In the genomic region with DNA sequence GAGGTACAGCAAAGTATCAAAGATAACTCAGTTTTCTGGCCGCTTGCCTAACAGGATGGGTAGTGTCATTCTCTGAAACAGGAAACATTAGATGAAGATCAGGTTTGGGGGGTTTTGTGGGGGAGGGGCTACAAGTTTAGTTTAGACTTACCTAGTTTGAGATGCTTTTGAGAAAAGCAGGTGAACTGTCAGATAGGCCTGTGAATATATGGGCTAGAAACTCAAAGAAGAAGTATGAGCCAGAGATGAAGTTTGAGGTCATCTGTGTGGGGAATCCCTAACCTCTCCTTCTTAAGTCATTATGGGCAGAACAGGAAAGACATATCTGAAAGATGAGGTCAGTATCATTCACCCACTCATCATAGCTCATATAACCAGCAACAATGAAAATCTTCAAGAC, we compare ENCODE assay signal across 10 cellular contexts. TPM values are rescaled to one million over a fixed set of nuclear protein-coding genes. Genes with fewer than 3 reads are reported as not detected.
DNase-seq lines count a peak whose midpoint lies in the region; ATAC-seq, FAIRE-seq and TF ChIP-seq lines count a peak whose summit lies in the region.
"Had no signal": no experiment of that assay in that cellular context is flagged by ENCODE, and none has a peak within 500 bp of the region (broad histone marks: within the 10 kb centered on the region; RNA-seq: fewer than 3 reads in every experiment).

No MANE protein-coding gene starts in this region.

- no peak overlapping the region for H2AFZ ChIP-seq in Loucy (ENCODE audit: low read length)

- TF ChIP-seq EP300 in gastroesophageal sphincter (IDR thresholded peaks at IDR 0.05): no peak

- H3K9me2 ChIP-seq in Loucy (replicated peaks; ENCODE audit: low read depth, low read length): no peaks in the 10 kb centered on the region

- H3K27ac Mint-ChIP-seq in activated CD4-positive, alpha-beta memory T cell treated with anti-CD3 and anti-CD28 coated beads for 36 hours: no peak overlapping the region
- H3K27ac Mint-ChIP-seq in activated CD4-positive, alpha-beta memory T cell treated with anti-CD3 and anti-CD28 coated beads, Interleukin-2, amount 10 ng/mL, durations not matched to agents 7 days and 5 days: no peak overlapping the region

- peaks cover 15% of the 10 kb centered on the region for H3K27me3 Mint-ChIP-seq in activated CD4-positive, alpha-beta memory T cell treated with anti-CD3 and anti-CD28 coated beads for 36 hours
- H3K27me3 Mint-ChIP-seq in activated CD4-positive, alpha-beta memory T cell treated with anti-CD3 and anti-CD28 coated beads, Interleukin-2, amount 10 ng/mL, durations not matched to agents 7 days and 5 days: no peaks in the 10 kb centered on the region

- H3K36me3 ChIP-seq in Loucy (ENCODE audit: insufficient read depth, low read length) (no peaks in the 10 kb centered on the region), bronchial epithelial cell (ENCODE audit: control insufficient read depth, insufficient read depth, low read length) (no peaks in the 10 kb centered on the region), skeletal muscle satellite cell (ENCODE audit: insufficient read depth, low read length) (no peaks in the 10 kb centered on the region), gastroesophageal sphincter (no peaks in the 10 kb centered on the region)

- peaks cover 28% of the 10 kb centered on the region for H3K4me1 Mint-ChIP-seq in activated CD4-positive, alpha-beta memory T cell treated with anti-CD3 and anti-CD28 coated beads for 36 hours (ENCODE audit: low read depth)
- peaks cover 16% of the 10 kb centered on the region for H3K4me1 Mint-ChIP-seq in activated CD4-positive, alpha-beta memory T cell treated with anti-CD3 and anti-CD28 coated beads, Interleukin-2, amount 10 ng/mL, durations not matched to agents 7 days and 5 days

- H3K4me3 ChIP-seq in Loucy (ENCODE audit: low read length, poor library complexity, severe bottlenecking) (no peak overlapping the region), bronchial epithelial cell (ENCODE audit: low read depth, low read length) (no peak overlapping the region), skeletal muscle satellite cell (ENCODE audit: low read length) (no peak overlapping the region), gastroesophageal sphincter (no peak overlapping the region)

- H3K4me3 Mint-ChIP-seq in activated CD4-positive, alpha-beta memory T cell treated with anti-CD3 and anti-CD28 coated beads for 36 hours: no peak overlapping the region
- H3K4me3 Mint-ChIP-seq in activated CD4-positive, alpha-beta memory T cell treated with anti-CD3 and anti-CD28 coated beads, Interleukin-2, amount 10 ng/mL, durations not matched to agents 7 days and 5 days: no peak overlapping the region

- H3K4me2 ChIP-seq in Loucy (ENCODE audit: low read depth, low read length, poor library complexity, severe bottlenecking) (peak overlapping the region; percentile 11), skeletal muscle satellite cell (ENCODE audit: low read length) (peak overlapping the region; percentile 31)

- H3K36me3 Mint-ChIP-seq in activated CD4-positive, alpha-beta memory T cell treated with anti-CD3 and anti-CD28 coated beads for 36 hours: no peaks in the 10 kb centered on the region
- no peaks in the 10 kb centered on the region for H3K36me3 Mint-ChIP-seq in activated CD4-positive, alpha-beta memory T cell treated with anti-CD3 and anti-CD28 coated beads, Interleukin-2, amount 10 ng/mL, durations not matched to agents 7 days and 5 days (ENCODE audit: low read depth)

- H3K27ac ChIP-seq in gastroesophageal sphincter: no peak overlapping the region

- no peaks in the 10 kb centered on the region for H3F3A ChIP-seq in Loucy (ENCODE audit: low read depth)

- H3K9ac ChIP-seq in Loucy (ENCODE audit: low read depth, low read length, poor library complexity, severe bottlenecking) (no peak overlapping the region), skeletal muscle satellite cell (ENCODE audit: low read depth, low read length) (no peak overlapping the region)

- CTCF ChIA-PET in activated CD4-positive, alpha-beta memory T cell treated with anti-CD3 and anti-CD28 coated beads for 36 hours (lab: Charles Lee): no interaction called here
- CTCF ChIA-PET in activated CD4-positive, alpha-beta memory T cell treated with anti-CD3 and anti-CD28 coated beads, Interleukin-2, amount 10 ng/mL, durations not matched to agents 7 days and 5 days (lab: Charles Lee): no interaction called here

- H3K9me3 ChIP-seq in Loucy (ENCODE audit: insufficient read depth, low read depth, low read length): no peaks in the 10 kb centered on the region
- no peaks in the 10 kb centered on the region for H3K9me3 ChIP-seq in skeletal muscle satellite cell (replicated peaks; ENCODE audit: low read length)
- H3K9me3 ChIP-seq in gastroesophageal sphincter: no peaks in the 10 kb centered on the region

- H4K20me1 ChIP-seq in Loucy (ENCODE audit: insufficient read depth, low read length, poor library complexity, severe bottlenecking): no peaks in the 10 kb centered on the region

- H3K4me1 ChIP-seq in Loucy (ENCODE audit: insufficient read depth, low read length, poor library complexity, severe bottlenecking) (peaks cover 30% of the 10 kb centered on the region), skeletal muscle satellite cell (ENCODE audit: control insufficient read depth, insufficient read depth, low read length) (peaks cover 36% of the 10 kb centered on the region), gastroesophageal sphincter (no peaks in the 10 kb centered on the region)

- H3K27me3 ChIP-seq in Loucy (ENCODE audit: insufficient read depth, low read length, poor library complexity, severe bottlenecking): no peaks in the 10 kb centered on the region
- no peaks in the 10 kb centered on the region for H3K27me3 ChIP-seq in bronchial epithelial cell (ENCODE audit: control insufficient read depth, insufficient read depth, low read length)
- no peaks in the 10 kb centered on the region for H3K27me3 ChIP-seq in skeletal muscle satellite cell (ENCODE audit: control insufficient read depth, insufficient read depth, low read length)
- no peaks in the 10 kb centered on the region for H3K27me3 ChIP-seq in gastroesophageal sphincter

- FAIRE-seq in bronchial epithelial cell (lab: Jason Lieb, UNC): peak; percentile 84

- ATAC-seq in GM19455 (IDR thresholded peaks at IDR 0.05; ENCODE audit: unreplicated experiment): no peak
- no peak for ATAC-seq in gastroesophageal sphincter

- TF ChIP-seq CTCF in Loucy (conservative IDR thresholded peaks at IDR 0.05; ENCODE audit: low read length): no peak
- no peak for TF ChIP-seq CTCF in bronchial epithelial cell (IDR thresholded peaks at IDR 0.05; ENCODE audit: insufficient read depth, low read length, severe bottlenecking)
- no peak for TF ChIP-seq CTCF in gastroesophageal sphincter (IDR thresholded peaks at IDR 0.05)

- POLR2A ChIA-PET in activated CD4-positive, alpha-beta memory T cell treated with anti-CD3 and anti-CD28 coated beads for 36 hours (lab: Charles Lee): no interaction called here
- POLR2A ChIA-PET in activated CD4-positive, alpha-beta memory T cell treated with anti-CD3 and anti-CD28 coated beads, Interleukin-2, amount 10 ng/mL, durations not matched to agents 7 days and 5 days (lab: Charles Lee): no interaction called here

- H3K79me2 ChIP-seq in Loucy (ENCODE audit: insufficient read depth, low read length): no peaks in the 10 kb centered on the region

- TF ChIP-seq POLR2A in gastroesophageal sphincter (IDR thresholded peaks at IDR 0.05): no peak

- intact Hi-C loops in activated CD4-positive, alpha-beta memory T cell treated with anti-CD3 and anti-CD28 coated beads for 36 hours (cut with micrococcal nuclease): loop anchor here (1.0 to 5.0 kb wide), 4 partner anchors 14 to 416 kb away; a partner anchor contains a TSS

- DNase-seq in activated CD4-positive, alpha-beta memory T cell treated with anti-CD3 and anti-CD28 coated beads for 36 hours: peak; percentile 43
- no peak for DNase-seq in activated CD4-positive, alpha-beta memory T cell treated with anti-CD3 and anti-CD28 coated beads, Interleukin-2, amount 10 ng/mL, durations not matched to agents 7 days and 5 days
- peak; percentile 96 for DNase-seq in bronchial epithelial cell (ENCODE audit: low read depth)
- DNase-seq in islet precursor cell: no peak
- DNase-seq: Karpas-422 had no signal

- H3K9me3 Mint-ChIP-seq in activated CD4-positive, alpha-beta memory T cell treated with anti-CD3 and anti-CD28 coated beads for 36 hours: no peaks in the 10 kb centered on the region
- no peaks in the 10 kb centered on the region for H3K9me3 Mint-ChIP-seq in activated CD4-positive, alpha-beta memory T cell treated with anti-CD3 and anti-CD28 coated beads, Interleukin-2, amount 10 ng/mL, durations not matched to agents 7 days and 5 days

- WGBS in gastroesophageal sphincter (ENCODE audit: low coverage in 1 of 2), 2 donors: 73 to 100% methylated on average over 1 of the region's 1 CpG

RNA-seq across cellular contexts. Expression of a gene that starts 11.9 kb away (rescaled TPM):
- total RNA-seq in activated CD4-positive, alpha-beta memory T cell treated with anti-CD3 and anti-CD28 coated beads for 36 hours: not detected
- total RNA-seq in activated CD4-positive, alpha-beta memory T cell treated with anti-CD3 and anti-CD28 coated beads, Interleukin-2, amount 10 ng/mL, durations not matched to agents 7 days and 5 days: not detected
- total RNA-seq in bronchial epithelial cell: not detected in 2 replicates
- total RNA-seq in skeletal muscle satellite cell (2012; rRNA removed): not detected in 2 replicates
- not detected for total RNA-seq in gastroesophageal sphincter
- total RNA-seq: epithelial cell of proximal tubule had no signal

RNA-seq across cellular contexts. Expression of a gene that starts 14.0 kb away (rescaled TPM):
- under 1 TPM; 0.19 to 0.26 TPM for total RNA-seq in activated CD4-positive, alpha-beta memory T cell treated with anti-CD3 and anti-CD28 coated beads for 36 hours
- total RNA-seq in activated CD4-positive, alpha-beta memory T cell treated with anti-CD3 and anti-CD28 coated beads, Interleukin-2, amount 10 ng/mL, durations not matched to agents 7 days and 5 days: under 1 TPM; 0.40 to 0.76 TPM
- total RNA-seq in bronchial epithelial cell (5.3 and 6.9 TPM in 2 replicates), gastroesophageal sphincter (10 to 100 TPM in 3 of 4 donors, 1 to 10 TPM in 1; 8.2 to 47.8 (median 37.2) TPM)
- total RNA-seq in skeletal muscle satellite cell (2012; rRNA removed): 7.0 and 11.4 TPM in 2 replicates

RNA-seq across cellular contexts. Expression of a gene that starts 14.3 kb away (rescaled TPM):
- not detected for total RNA-seq in activated CD4-positive, alpha-beta memory T cell treated with anti-CD3 and anti-CD28 coated beads for 36 hours
- not detected for total RNA-seq in activated CD4-positive, alpha-beta memory T cell treated with anti-CD3 and anti-CD28 coated beads, Interleukin-2, amount 10 ng/mL, durations not matched to agents 7 days and 5 days
- total RNA-seq in bronchial epithelial cell (0.26 and 0.51 TPM in 2 replicates), gastroesophageal sphincter (not detected)
- total RNA-seq in skeletal muscle satellite cell (2012; rRNA removed): 0.25 TPM in 1 of 2 replicates, not detected in the other
- total RNA-seq: epithelial cell of proximal tubule had no signal

Comparison
In these comparisons a context has a peak if more than half of its experiments do, and no peak if none do; other contexts are left out.
1. DNase-seq: peak in activated CD4-positive, alpha-beta memory T cell treated with anti-CD3 and anti-CD28 coated beads for 36 hours (single experiment) and bronchial epithelial cell (single experiment); none in activated CD4-positive, alpha-beta memory T cell treated with anti-CD3 and anti-CD28 coated beads, Interleukin-2, amount 10 ng/mL, durations not matched to agents 7 days and 5 days (single experiment) and islet precursor cell (single experiment).